In the genomic region with DNA sequence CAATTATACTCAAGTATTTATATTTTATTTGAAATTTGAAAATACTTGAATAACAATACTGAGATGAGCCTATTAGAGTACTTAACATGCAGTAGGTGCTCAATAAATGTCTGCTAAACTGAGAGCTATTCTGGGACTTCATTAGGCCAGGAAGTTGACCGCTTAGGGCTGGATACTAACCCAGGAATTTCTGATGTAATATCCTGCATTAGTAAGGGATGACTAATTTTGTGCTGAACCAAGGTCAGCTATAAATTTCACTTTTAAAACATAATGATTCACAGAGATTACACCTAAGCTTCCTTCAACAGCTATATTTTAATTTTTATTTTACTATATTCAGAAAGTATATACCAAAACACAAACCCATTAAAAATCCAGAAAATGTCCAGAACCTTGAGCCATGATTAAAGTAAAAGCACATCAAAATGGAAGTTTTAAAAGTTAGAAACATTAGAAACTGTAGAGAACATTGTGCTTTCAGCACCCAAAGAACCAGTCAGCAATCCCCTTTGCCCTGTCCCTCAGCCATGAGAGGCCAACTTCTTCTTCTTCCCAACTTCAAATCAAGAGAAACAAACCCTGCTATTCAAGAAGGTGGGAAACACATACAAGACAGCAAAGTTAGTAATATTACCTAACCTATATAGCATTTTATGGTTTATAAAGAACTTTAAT, we compare ENCODE assay signal across 1 cellular context.
TF ChIP-seq lines count a peak whose summit lies in the region.

No MANE protein-coding gene starts in this region.

TF ChIP-seq in K562, 482 proteins besides CTCF, POLR2A, EP300 and RAD21 (continued from another document and continues in another):
- TF ChIP-seq, protein P1, sequence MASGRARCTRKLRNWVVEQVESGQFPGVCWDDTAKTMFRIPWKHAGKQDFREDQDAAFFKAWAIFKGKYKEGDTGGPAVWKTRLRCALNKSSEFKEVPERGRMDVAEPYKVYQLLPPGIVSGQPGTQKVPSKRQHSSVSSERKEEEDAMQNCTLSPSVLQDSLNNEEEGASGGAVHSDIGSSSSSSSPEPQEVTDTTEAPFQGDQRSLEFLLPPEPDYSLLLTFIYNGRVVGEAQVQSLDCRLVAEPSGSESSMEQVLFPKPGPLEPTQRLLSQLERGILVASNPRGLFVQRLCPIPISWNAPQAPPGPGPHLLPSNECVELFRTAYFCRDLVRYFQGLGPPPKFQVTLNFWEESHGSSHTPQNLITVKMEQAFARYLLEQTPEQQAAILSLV (tag; IDR thresholded peaks at IDR 0.05): no peak
- TF ChIP-seq, protein P2, sequence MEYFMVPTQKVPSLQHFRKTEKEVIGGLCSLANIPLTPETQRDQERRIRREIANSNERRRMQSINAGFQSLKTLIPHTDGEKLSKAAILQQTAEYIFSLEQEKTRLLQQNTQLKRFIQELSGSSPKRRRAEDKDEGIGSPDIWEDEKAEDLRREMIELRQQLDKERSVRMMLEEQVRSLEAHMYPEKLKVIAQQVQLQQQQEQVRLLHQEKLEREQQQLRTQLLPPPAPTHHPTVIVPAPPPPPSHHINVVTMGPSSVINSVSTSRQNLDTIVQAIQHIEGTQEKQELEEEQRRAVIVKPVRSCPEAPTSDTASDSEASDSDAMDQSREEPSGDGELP (CRISPR knock-in tag; IDR thresholded peaks at IDR 0.05; ENCODE audit: borderline replicate concordance): no peak
- no peak for TF ChIP-seq CBFB (CRISPR knock-in tag; IDR thresholded peaks at IDR 0.05)
- TF ChIP-seq ZC3H4 (CRISPR knock-in tag; IDR thresholded peaks at IDR 0.05; ENCODE audit: borderline replicate concordance): no peak
- no peak for TF ChIP-seq PHF21A (IDR thresholded peaks at IDR 0.05; ENCODE audit: borderline replicate concordance, low read depth)
- no peak for TF ChIP-seq CBX5 (IDR thresholded peaks at IDR 0.05; ENCODE audit: borderline replicate concordance, low read depth)
- TF ChIP-seq, protein P3, sequence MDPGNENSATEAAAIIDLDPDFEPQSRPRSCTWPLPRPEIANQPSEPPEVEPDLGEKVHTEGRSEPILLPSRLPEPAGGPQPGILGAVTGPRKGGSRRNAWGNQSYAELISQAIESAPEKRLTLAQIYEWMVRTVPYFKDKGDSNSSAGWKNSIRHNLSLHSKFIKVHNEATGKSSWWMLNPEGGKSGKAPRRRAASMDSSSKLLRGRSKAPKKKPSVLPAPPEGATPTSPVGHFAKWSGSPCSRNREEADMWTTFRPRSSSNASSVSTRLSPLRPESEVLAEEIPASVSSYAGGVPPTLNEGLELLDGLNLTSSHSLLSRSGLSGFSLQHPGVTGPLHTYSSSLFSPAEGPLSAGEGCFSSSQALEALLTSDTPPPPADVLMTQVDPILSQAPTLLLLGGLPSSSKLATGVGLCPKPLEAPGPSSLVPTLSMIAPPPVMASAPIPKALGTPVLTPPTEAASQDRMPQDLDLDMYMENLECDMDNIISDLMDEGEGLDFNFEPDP (CRISPR knock-in tag; IDR thresholded peaks at IDR 0.05): no peak
- TF ChIP-seq RNF2 (IDR thresholded peaks at IDR 0.05): no peak
- no peak for TF ChIP-seq TARDBP (IDR thresholded peaks at IDR 0.05)
- no peak for TF ChIP-seq ZNF23 (CRISPR knock-in tag; IDR thresholded peaks at IDR 0.05)
- TF ChIP-seq, protein P4, sequence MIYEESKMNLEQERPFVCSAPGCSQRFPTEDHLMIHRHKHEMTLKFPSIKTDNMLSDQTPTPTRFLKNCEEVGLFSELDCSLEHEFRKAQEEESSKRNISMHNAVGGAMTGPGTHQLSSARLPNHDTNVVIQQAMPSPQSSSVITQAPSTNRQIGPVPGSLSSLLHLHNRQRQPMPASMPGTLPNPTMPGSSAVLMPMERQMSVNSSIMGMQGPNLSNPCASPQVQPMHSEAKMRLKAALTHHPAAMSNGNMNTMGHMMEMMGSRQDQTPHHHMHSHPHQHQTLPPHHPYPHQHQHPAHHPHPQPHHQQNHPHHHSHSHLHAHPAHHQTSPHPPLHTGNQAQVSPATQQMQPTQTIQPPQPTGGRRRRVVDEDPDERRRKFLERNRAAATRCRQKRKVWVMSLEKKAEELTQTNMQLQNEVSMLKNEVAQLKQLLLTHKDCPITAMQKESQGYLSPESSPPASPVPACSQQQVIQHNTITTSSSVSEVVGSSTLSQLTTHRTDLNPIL (CRISPR knock-in tag; IDR thresholded peaks at IDR 0.05): no peak
- TF ChIP-seq, protein P5, sequence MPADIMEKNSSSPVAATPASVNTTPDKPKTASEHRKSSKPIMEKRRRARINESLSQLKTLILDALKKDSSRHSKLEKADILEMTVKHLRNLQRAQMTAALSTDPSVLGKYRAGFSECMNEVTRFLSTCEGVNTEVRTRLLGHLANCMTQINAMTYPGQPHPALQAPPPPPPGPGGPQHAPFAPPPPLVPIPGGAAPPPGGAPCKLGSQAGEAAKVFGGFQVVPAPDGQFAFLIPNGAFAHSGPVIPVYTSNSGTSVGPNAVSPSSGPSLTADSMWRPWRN (IDR thresholded peaks at IDR 0.05; ENCODE audit: low read depth): no peak
- TF ChIP-seq ZNF707 (CRISPR knock-in tag; conservative IDR thresholded peaks at IDR 0.05): no peak
- TF ChIP-seq, protein P6, sequence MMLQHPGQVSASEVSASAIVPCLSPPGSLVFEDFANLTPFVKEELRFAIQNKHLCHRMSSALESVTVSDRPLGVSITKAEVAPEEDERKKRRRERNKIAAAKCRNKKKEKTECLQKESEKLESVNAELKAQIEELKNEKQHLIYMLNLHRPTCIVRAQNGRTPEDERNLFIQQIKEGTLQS (IDR thresholded peaks at IDR 0.05): peak; percentile 89
- TF ChIP-seq, protein P6 (CRISPR knock-in tag; conservative IDR thresholded peaks at IDR 0.05): no peak
- no peak for TF ChIP-seq HDAC8 (tag; IDR thresholded peaks at IDR 0.05)
- TF ChIP-seq ZNF3 (CRISPR knock-in tag; IDR thresholded peaks at IDR 0.05): no peak
- no peak for TF ChIP-seq ZNF778 (CRISPR knock-in tag; IDR thresholded peaks at IDR 0.05)
- no peak for TF ChIP-seq ESRRB (CRISPR knock-in tag; IDR thresholded peaks at IDR 0.05; ENCODE audit: borderline replicate concordance)
- TF ChIP-seq STAT5A (IDR thresholded peaks at IDR 0.05; ENCODE audit: borderline replicate concordance, low read length): no peak
- TF ChIP-seq, protein P7, sequence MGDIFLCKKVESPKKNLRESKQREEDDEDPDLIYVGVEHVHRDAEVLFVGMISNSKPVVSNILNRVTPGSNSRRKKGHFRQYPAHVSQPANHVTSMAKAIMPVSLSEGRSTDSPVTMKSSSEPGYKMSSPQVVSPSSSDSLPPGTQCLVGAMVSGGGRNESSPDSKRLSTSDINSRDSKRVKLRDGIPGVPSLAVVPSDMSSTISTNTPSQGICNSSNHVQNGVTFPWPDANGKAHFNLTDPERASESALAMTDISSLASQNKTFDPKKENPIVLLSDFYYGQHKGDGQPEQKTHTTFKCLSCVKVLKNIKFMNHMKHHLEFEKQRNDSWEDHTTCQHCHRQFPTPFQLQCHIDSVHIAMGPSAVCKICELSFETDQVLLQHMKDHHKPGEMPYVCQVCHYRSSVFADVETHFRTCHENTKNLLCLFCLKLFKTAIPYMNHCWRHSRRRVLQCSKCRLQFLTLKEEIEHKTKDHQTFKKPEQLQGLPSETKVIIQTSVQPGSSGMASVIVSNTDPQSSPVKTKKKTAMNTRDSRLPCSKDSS (IDR thresholded peaks at IDR 0.05; ENCODE audit: low read depth, partially characterized antibody): no peak
- no peak for TF ChIP-seq ZEB2 (IDR thresholded peaks at IDR 0.05)
- TF ChIP-seq NCOA2 (IDR thresholded peaks at IDR 0.05; ENCODE audit: partially characterized antibody in 2 of 2): no peak
- no peak for TF ChIP-seq DIDO1 (tag; IDR thresholded peaks at IDR 0.05; ENCODE audit: low read depth)
- no peak for TF ChIP-seq NFRKB (IDR thresholded peaks at IDR 0.05; ENCODE audit: low read depth)
- TF ChIP-seq, protein P8, sequence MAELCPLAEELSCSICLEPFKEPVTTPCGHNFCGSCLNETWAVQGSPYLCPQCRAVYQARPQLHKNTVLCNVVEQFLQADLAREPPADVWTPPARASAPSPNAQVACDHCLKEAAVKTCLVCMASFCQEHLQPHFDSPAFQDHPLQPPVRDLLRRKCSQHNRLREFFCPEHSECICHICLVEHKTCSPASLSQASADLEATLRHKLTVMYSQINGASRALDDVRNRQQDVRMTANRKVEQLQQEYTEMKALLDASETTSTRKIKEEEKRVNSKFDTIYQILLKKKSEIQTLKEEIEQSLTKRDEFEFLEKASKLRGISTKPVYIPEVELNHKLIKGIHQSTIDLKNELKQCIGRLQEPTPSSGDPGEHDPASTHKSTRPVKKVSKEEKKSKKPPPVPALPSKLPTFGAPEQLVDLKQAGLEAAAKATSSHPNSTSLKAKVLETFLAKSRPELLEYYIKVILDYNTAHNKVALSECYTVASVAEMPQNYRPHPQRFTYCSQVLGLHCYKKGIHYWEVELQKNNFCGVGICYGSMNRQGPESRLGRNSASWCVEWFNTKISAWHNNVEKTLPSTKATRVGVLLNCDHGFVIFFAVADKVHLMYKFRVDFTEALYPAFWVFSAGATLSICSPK (IDR thresholded peaks at IDR 0.05; ENCODE audit: borderline replicate concordance): no peak
- TF ChIP-seq TEAD4 (IDR thresholded peaks at IDR 0.05; ENCODE audit: low read length): peak; percentile 29; the same call in 1 of the 2 replicates
- no peak for TF ChIP-seq TEAD4 (CRISPR knock-in tag; IDR thresholded peaks at IDR 0.05; ENCODE audit: borderline replicate concordance)
- peak; percentile 62 for TF ChIP-seq GABPA (tag; conservative IDR thresholded peaks at IDR 0.05; ENCODE audit: low read depth)
- TF ChIP-seq MEF2D (tag; conservative IDR thresholded peaks at IDR 0.05; ENCODE audit: low read depth): 0 out of 2 replicates have a peak, but pooled peaks have one; percentile 22
- TF ChIP-seq POLR3A (IDR thresholded peaks at IDR 0.05; ENCODE audit: borderline replicate concordance, extremely low read depth, insufficient read depth, insufficient read length): no peak
- TF ChIP-seq TEAD1 (CRISPR knock-in tag; IDR thresholded peaks at IDR 0.05): no peak
- no peak for TF ChIP-seq GATAD2B (IDR thresholded peaks at IDR 0.05; ENCODE audit: borderline replicate concordance)
- TF ChIP-seq CEBPG (CRISPR knock-in tag; IDR thresholded peaks at IDR 0.05): peak; percentile 31; the same call in 1 of the 2 replicates
- TF ChIP-seq CEBPG (tag; conservative IDR thresholded peaks at IDR 0.05 in 1 of 2, IDR thresholded peaks at IDR 0.05 in 1 of 2): peak; percentile 18 to 91; a peak in 3 of 4 replicates
- TF ChIP-seq ARHGAP35 (IDR thresholded peaks at IDR 0.05; ENCODE audit: partially characterized antibody): no peak
- TF ChIP-seq XRCC5 (IDR thresholded peaks at IDR 0.05; ENCODE audit: low read depth, low read length): no peak
- no peak for TF ChIP-seq MTF1 (CRISPR knock-in tag; IDR thresholded peaks at IDR 0.05; ENCODE audit: borderline replicate concordance)
- TF ChIP-seq ZNF764 (CRISPR knock-in tag; IDR thresholded peaks at IDR 0.05; ENCODE audit: low read depth): no peak
- TF ChIP-seq TCF7L2 (IDR thresholded peaks at IDR 0.05; ENCODE audit: low read depth, low read length): no peak
- peak; percentile 92 for TF ChIP-seq FOSL1 (tag; conservative IDR thresholded peaks at IDR 0.05)
- no peak for TF ChIP-seq BDP1 (IDR thresholded peaks at IDR 0.05; ENCODE audit: insufficient read depth, insufficient read length)
- no peak for TF ChIP-seq ZNF263 (CRISPR knock-in tag; IDR thresholded peaks at IDR 0.05; ENCODE audit: borderline replicate concordance)
- peak; percentile 67; the same call in 1 of the 2 replicates for TF ChIP-seq MEF2A (IDR thresholded peaks at IDR 0.05; ENCODE audit: control insufficient read depth, low read depth, low read length)
- TF ChIP-seq, protein P9, sequence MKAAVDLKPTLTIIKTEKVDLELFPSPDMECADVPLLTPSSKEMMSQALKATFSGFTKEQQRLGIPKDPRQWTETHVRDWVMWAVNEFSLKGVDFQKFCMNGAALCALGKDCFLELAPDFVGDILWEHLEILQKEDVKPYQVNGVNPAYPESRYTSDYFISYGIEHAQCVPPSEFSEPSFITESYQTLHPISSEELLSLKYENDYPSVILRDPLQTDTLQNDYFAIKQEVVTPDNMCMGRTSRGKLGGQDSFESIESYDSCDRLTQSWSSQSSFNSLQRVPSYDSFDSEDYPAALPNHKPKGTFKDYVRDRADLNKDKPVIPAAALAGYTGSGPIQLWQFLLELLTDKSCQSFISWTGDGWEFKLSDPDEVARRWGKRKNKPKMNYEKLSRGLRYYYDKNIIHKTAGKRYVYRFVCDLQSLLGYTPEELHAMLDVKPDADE (conservative IDR thresholded peaks at IDR 0.05; ENCODE audit: control insufficient read depth, low read depth, low read length): no peak
- TF ChIP-seq, protein P10, sequence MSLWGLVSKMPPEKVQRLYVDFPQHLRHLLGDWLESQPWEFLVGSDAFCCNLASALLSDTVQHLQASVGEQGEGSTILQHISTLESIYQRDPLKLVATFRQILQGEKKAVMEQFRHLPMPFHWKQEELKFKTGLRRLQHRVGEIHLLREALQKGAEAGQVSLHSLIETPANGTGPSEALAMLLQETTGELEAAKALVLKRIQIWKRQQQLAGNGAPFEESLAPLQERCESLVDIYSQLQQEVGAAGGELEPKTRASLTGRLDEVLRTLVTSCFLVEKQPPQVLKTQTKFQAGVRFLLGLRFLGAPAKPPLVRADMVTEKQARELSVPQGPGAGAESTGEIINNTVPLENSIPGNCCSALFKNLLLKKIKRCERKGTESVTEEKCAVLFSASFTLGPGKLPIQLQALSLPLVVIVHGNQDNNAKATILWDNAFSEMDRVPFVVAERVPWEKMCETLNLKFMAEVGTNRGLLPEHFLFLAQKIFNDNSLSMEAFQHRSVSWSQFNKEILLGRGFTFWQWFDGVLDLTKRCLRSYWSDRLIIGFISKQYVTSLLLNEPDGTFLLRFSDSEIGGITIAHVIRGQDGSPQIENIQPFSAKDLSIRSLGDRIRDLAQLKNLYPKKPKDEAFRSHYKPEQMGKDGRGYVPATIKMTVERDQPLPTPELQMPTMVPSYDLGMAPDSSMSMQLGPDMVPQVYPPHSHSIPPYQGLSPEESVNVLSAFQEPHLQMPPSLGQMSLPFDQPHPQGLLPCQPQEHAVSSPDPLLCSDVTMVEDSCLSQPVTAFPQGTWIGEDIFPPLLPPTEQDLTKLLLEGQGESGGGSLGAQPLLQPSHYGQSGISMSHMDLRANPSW (CRISPR knock-in tag; IDR thresholded peaks at IDR 0.05): no peak
- TF ChIP-seq ZNF431 (CRISPR knock-in tag; IDR thresholded peaks at IDR 0.05): no peak
- TF ChIP-seq, protein P11, sequence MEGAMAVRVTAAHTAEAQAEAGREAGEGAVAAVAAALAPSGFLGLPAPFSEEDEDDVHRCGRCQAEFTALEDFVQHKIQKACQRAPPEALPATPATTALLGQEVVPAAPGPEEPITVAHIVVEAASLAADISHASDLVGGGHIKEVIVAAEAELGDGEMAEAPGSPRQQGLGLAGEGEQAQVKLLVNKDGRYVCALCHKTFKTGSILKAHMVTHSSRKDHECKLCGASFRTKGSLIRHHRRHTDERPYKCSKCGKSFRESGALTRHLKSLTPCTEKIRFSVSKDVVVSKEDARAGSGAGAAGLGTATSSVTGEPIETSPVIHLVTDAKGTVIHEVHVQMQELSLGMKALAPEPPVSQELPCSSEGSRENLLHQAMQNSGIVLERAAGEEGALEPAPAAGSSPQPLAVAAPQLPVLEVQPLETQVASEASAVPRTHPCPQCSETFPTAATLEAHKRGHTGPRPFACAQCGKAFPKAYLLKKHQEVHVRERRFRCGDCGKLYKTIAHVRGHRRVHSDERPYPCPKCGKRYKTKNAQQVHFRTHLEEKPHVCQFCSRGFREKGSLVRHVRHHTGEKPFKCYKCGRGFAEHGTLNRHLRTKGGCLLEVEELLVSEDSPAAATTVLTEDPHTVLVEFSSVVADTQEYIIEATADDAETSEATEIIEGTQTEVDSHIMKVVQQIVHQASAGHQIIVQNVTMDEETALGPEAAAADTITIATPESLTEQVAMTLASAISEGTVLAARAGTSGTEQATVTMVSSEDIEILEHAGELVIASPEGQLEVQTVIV (CRISPR knock-in tag; IDR thresholded peaks at IDR 0.05; ENCODE audit: borderline replicate concordance): no peak
- TF ChIP-seq POLR2H (tag; IDR thresholded peaks at IDR 0.05; ENCODE audit: low read depth): peak; percentile 37; the same call in 1 of the 2 replicates
